Comparison of ENCODE assay signal across 10 cellular contexts in genomic region chr13:24223341-24224231, GRCh38.
DNase-seq lines count a peak whose midpoint lies in the region; ATAC-seq and TF ChIP-seq lines count a peak whose summit lies in the region.
"Had no signal": no experiment of that assay in that cellular context is flagged by ENCODE, and none has a peak within 500 bp of the region (broad histone marks: within the 10 kb centered on the region; RNA-seq: fewer than 3 reads in every experiment).

No MANE protein-coding gene starts in this region.

- peak overlapping the region; percentile 63 for H3K4me3 Mint-ChIP-seq in activated naive CD8-positive, alpha-beta T cell
- peak overlapping the region; percentile 67 for H3K4me3 Mint-ChIP-seq in stimulated activated effector memory CD8-positive, alpha-beta T cell treated with anti-CD3 and anti-CD28 coated beads, Interleukin-12 subunit alpha, Interleukin-12 subunit beta, amount 100 ng/mL, for 72 hours
- H3K4me3 Mint-ChIP-seq in WTC11 = no peak overlapping the region

- no peaks in the 10 kb centered on the region for H3K27me3 Mint-ChIP-seq in activated naive CD8-positive, alpha-beta T cell
- no peaks in the 10 kb centered on the region for H3K27me3 Mint-ChIP-seq in WTC11 (ENCODE audit: low read depth)

- CTCF ChIA-PET in WTC11 (lab: Charles Lee) = no interaction called here

- H3K9me3 Mint-ChIP-seq in activated naive CD8-positive, alpha-beta T cell (ENCODE audit: low read depth) = no peaks in the 10 kb centered on the region
- H3K9me3 Mint-ChIP-seq in stimulated activated effector memory CD8-positive, alpha-beta T cell treated with anti-CD3 and anti-CD28 coated beads, Interleukin-12 subunit alpha, Interleukin-12 subunit beta, amount 100 ng/mL, for 72 hours = no peaks in the 10 kb centered on the region
- no peaks in the 10 kb centered on the region for H3K9me3 Mint-ChIP-seq in WTC11

- no peak for TF ChIP-seq CTCF in WTC11 (IDR thresholded peaks at IDR 0.05)

- ATAC-seq in GM21576 (IDR thresholded peaks at IDR 0.05; ENCODE audit: unreplicated experiment) (peak; percentile 43), WTC11 (no peak), HG03135 (IDR thresholded peaks at IDR 0.05; ENCODE audit: unreplicated experiment) (no peak)
- no peak for ATAC-seq in stimulated activated effector memory CD8-positive, alpha-beta T cell treated with anti-CD3 and anti-CD28 coated beads, Interleukin-12 subunit alpha, Interleukin-12 subunit beta, amount 100 ng/mL, for 72 hours
- ATAC-seq: left lobe of liver had no signal

- peak; percentile 21 for DNase-seq in NOMO-1 treated with DMSO at 0.1 percent for 48 hours (lab: John Stamatoyannopoulos, UW; ENCODE audit: unreplicated experiment)
- DNase-seq in NOMO-1 (lab: John Stamatoyannopoulos, UW; ENCODE audit: unreplicated experiment in 2 of 2) = no peak
- DNase-seq in stimulated activated effector memory CD8-positive, alpha-beta T cell treated with anti-CD3 and anti-CD28 coated beads, Interleukin-12 subunit alpha, Interleukin-12 subunit beta, amount 100 ng/mL, for 72 hours (ENCODE audit: low spot score in 2 of 2) = no peak
- DNase-seq in DMS53 (lab: John Stamatoyannopoulos, UW) = no peak
- no peak for DNase-seq in WTC11 (ENCODE audit: low spot score)
- DNase-seq: testis had no signal

- peaks cover 26% of the 10 kb centered on the region for H3K4me1 Mint-ChIP-seq in activated naive CD8-positive, alpha-beta T cell (ENCODE audit: low read depth)
- H3K4me1 Mint-ChIP-seq in stimulated activated effector memory CD8-positive, alpha-beta T cell treated with anti-CD3 and anti-CD28 coated beads, Interleukin-12 subunit alpha, Interleukin-12 subunit beta, amount 100 ng/mL, for 72 hours = peaks cover 44% of the 10 kb centered on the region
- H3K4me1 Mint-ChIP-seq in WTC11 = peaks cover 31% of the 10 kb centered on the region

- POLR2A ChIA-PET in WTC11 (lab: Charles Lee) = no interaction called here

- peak overlapping the region; percentile 22 for H3K27ac Mint-ChIP-seq in activated naive CD8-positive, alpha-beta T cell
- peak overlapping the region; percentile 49 for H3K27ac Mint-ChIP-seq in stimulated activated effector memory CD8-positive, alpha-beta T cell treated with anti-CD3 and anti-CD28 coated beads, Interleukin-12 subunit alpha, Interleukin-12 subunit beta, amount 100 ng/mL, for 72 hours
- H3K27ac Mint-ChIP-seq in WTC11 = no peak overlapping the region

- H3K36me3 Mint-ChIP-seq in activated naive CD8-positive, alpha-beta T cell = no peaks in the 10 kb centered on the region
- H3K36me3 Mint-ChIP-seq in stimulated activated effector memory CD8-positive, alpha-beta T cell treated with anti-CD3 and anti-CD28 coated beads, Interleukin-12 subunit alpha, Interleukin-12 subunit beta, amount 100 ng/mL, for 72 hours = peaks cover 10% of the 10 kb centered on the region
- peaks cover 3% of the 10 kb centered on the region; the same call in 1 of the 2 replicates for H3K36me3 Mint-ChIP-seq in WTC11

TF ChIP-seq in WTC11, 78 proteins besides CTCF, POLR2A, EP300 and RAD21 (continues in another document):
- TF ChIP-seq ZNF425 (CRISPR knock-in tag; conservative IDR thresholded peaks at IDR 0.05) = no peak
- TF ChIP-seq NR1H2 (CRISPR knock-in tag; IDR thresholded peaks at IDR 0.05) = no peak
- TF ChIP-seq ZNF121 (CRISPR knock-in tag; IDR thresholded peaks at IDR 0.05) = no peak
- no peak for TF ChIP-seq NR2C2 (CRISPR knock-in tag; IDR thresholded peaks at IDR 0.05)
- TF ChIP-seq ZNF423 (CRISPR knock-in tag; IDR thresholded peaks at IDR 0.05) = no peak
- TF ChIP-seq, protein P1, sequence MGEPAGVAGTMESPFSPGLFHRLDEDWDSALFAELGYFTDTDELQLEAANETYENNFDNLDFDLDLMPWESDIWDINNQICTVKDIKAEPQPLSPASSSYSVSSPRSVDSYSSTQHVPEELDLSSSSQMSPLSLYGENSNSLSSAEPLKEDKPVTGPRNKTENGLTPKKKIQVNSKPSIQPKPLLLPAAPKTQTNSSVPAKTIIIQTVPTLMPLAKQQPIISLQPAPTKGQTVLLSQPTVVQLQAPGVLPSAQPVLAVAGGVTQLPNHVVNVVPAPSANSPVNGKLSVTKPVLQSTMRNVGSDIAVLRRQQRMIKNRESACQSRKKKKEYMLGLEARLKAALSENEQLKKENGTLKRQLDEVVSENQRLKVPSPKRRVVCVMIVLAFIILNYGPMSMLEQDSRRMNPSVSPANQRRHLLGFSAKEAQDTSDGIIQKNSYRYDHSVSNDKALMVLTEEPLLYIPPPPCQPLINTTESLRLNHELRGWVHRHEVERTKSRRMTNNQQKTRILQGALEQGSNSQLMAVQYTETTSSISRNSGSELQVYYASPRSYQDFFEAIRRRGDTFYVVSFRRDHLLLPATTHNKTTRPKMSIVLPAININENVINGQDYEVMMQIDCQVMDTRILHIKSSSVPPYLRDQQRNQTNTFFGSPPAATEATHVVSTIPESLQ (CRISPR knock-in tag; IDR thresholded peaks at IDR 0.05) = no peak
- TF ChIP-seq ATF3 (CRISPR knock-in tag; conservative IDR thresholded peaks at IDR 0.05) = no peak
- no peak for TF ChIP-seq ZNF671 (CRISPR knock-in tag; IDR thresholded peaks at IDR 0.05)
- TF ChIP-seq, protein P2, sequence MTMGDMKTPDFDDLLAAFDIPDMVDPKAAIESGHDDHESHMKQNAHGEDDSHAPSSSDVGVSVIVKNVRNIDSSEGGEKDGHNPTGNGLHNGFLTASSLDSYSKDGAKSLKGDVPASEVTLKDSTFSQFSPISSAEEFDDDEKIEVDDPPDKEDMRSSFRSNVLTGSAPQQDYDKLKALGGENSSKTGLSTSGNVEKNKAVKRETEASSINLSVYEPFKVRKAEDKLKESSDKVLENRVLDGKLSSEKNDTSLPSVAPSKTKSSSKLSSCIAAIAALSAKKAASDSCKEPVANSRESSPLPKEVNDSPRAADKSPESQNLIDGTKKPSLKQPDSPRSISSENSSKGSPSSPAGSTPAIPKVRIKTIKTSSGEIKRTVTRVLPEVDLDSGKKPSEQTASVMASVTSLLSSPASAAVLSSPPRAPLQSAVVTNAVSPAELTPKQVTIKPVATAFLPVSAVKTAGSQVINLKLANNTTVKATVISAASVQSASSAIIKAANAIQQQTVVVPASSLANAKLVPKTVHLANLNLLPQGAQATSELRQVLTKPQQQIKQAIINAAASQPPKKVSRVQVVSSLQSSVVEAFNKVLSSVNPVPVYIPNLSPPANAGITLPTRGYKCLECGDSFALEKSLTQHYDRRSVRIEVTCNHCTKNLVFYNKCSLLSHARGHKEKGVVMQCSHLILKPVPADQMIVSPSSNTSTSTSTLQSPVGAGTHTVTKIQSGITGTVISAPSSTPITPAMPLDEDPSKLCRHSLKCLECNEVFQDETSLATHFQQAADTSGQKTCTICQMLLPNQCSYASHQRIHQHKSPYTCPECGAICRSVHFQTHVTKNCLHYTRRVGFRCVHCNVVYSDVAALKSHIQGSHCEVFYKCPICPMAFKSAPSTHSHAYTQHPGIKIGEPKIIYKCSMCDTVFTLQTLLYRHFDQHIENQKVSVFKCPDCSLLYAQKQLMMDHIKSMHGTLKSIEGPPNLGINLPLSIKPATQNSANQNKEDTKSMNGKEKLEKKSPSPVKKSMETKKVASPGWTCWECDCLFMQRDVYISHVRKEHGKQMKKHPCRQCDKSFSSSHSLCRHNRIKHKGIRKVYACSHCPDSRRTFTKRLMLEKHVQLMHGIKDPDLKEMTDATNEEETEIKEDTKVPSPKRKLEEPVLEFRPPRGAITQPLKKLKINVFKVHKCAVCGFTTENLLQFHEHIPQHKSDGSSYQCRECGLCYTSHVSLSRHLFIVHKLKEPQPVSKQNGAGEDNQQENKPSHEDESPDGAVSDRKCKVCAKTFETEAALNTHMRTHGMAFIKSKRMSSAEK (CRISPR knock-in tag; IDR thresholded peaks at IDR 0.05; ENCODE audit: borderline replicate concordance) = no peak
- no peak for TF ChIP-seq TP53 (CRISPR knock-in tag; IDR thresholded peaks at IDR 0.05)
- no peak for TF ChIP-seq NR3C1 (CRISPR knock-in tag; conservative IDR thresholded peaks at IDR 0.05; ENCODE audit: low read depth)
- TF ChIP-seq USF2 (CRISPR knock-in tag; IDR thresholded peaks at IDR 0.05) = no peak
- TF ChIP-seq JAZF1 (CRISPR knock-in tag; IDR thresholded peaks at IDR 0.05) = no peak
- no peak for TF ChIP-seq MXD4 (CRISPR knock-in tag; IDR thresholded peaks at IDR 0.05; ENCODE audit: borderline replicate concordance)
